ENCODE assay signal across 1 cellular context in the genomic region with DNA sequence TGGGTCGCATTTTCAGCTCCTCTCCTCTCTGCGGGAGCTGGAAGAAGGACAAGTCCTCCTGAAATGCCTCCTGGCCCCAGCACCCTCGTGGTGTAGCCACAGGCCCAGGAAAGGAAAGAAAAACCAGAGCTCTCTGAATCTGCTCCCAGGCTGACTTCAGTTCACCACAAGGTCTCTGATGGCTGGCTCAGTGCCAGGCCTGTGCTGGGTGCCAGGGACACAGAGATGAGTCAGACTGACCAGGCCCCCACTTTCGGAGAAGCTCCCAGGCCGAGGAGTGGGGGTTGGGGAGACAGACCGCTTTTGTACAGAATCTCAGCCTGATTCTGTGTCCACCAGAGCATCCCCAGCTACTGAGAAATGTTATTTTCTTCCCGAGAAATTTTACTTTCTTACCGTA.
TF ChIP-seq lines count a peak whose summit lies in the region.

No MANE protein-coding gene starts in this region.

TF ChIP-seq in HepG2, 621 proteins besides CTCF, POLR2A, EP300 and RAD21:
- TF ChIP-seq, protein P1, sequence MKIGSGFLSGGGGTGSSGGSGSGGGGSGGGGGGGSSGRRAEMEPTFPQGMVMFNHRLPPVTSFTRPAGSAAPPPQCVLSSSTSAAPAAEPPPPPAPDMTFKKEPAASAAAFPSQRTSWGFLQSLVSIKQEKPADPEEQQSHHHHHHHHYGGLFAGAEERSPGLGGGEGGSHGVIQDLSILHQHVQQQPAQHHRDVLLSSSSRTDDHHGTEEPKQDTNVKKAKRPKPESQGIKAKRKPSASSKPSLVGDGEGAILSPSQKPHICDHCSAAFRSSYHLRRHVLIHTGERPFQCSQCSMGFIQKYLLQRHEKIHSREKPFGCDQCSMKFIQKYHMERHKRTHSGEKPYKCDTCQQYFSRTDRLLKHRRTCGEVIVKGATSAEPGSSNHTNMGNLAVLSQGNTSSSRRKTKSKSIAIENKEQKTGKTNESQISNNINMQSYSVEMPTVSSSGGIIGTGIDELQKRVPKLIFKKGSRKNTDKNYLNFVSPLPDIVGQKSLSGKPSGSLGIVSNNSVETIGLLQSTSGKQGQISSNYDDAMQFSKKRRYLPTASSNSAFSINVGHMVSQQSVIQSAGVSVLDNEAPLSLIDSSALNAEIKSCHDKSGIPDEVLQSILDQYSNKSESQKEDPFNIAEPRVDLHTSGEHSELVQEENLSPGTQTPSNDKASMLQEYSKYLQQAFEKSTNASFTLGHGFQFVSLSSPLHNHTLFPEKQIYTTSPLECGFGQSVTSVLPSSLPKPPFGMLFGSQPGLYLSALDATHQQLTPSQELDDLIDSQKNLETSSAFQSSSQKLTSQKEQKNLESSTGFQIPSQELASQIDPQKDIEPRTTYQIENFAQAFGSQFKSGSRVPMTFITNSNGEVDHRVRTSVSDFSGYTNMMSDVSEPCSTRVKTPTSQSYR (CRISPR knock-in tag; IDR thresholded peaks at IDR 0.05; ENCODE audit: borderline replicate concordance) = peak; percentile 39; the same call in 1 of the 2 replicates
- TF ChIP-seq SIN3B (IDR thresholded peaks at IDR 0.05; ENCODE audit: low read length) (no peak), JDP2 (CRISPR knock-in tag; IDR thresholded peaks at IDR 0.05; ENCODE audit: borderline replicate concordance) (no peak), FOSL2 (CRISPR knock-in tag; IDR thresholded peaks at IDR 0.05) (peak; percentile 90), JARID2 (CRISPR knock-in tag; IDR thresholded peaks at IDR 0.05; ENCODE audit: insufficient replicate concordance) (no peak), LCORL (IDR thresholded peaks at IDR 0.05) (peak; percentile 69), LCORL (CRISPR knock-in tag; IDR thresholded peaks at IDR 0.05) (no peak), PAWR (CRISPR knock-in tag; IDR thresholded peaks at IDR 0.05; ENCODE audit: borderline replicate concordance) (no peak), POGZ (CRISPR knock-in tag; IDR thresholded peaks at IDR 0.05) (no peak), ZNF570 (CRISPR knock-in tag; IDR thresholded peaks at IDR 0.05; ENCODE audit: borderline replicate concordance) (no peak), KDM2A (CRISPR knock-in tag; IDR thresholded peaks at IDR 0.05; ENCODE audit: borderline replicate concordance, low read depth) (no peak)
- TF ChIP-seq, protein P2, sequence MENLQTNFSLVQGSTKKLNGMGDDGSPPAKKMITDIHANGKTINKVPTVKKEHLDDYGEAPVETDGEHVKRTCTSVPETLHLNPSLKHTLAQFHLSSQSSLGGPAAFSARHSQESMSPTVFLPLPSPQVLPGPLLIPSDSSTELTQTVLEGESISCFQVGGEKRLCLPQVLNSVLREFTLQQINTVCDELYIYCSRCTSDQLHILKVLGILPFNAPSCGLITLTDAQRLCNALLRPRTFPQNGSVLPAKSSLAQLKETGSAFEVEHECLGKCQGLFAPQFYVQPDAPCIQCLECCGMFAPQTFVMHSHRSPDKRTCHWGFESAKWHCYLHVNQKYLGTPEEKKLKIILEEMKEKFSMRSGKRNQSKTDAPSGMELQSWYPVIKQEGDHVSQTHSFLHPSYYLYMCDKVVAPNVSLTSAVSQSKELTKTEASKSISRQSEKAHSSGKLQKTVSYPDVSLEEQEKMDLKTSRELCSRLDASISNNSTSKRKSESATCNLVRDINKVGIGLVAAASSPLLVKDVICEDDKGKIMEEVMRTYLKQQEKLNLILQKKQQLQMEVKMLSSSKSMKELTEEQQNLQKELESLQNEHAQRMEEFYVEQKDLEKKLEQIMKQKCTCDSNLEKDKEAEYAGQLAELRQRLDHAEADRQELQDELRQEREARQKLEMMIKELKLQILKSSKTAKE (CRISPR knock-in tag; IDR thresholded peaks at IDR 0.05; ENCODE audit: borderline replicate concordance) = no peak
- TF ChIP-seq, protein P3, sequence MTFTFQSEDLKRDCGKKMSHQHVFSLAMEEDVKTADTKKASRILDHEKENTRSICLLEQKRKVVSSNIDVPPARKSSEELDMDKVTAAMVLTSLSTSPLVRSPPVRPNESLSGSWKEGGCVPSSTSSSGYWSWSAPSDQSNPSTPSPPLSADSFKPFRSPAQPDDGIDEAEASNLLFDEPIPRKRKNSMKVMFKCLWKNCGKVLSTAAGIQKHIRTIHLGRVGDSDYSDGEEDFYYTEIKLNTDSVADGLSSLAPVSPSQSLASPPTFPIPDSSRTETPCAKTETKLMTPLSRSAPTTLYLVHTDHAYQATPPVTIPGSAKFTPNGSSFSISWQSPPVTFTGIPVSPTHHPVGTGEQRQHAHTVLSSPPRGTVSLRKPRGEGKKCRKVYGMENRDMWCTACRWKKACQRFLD (CRISPR knock-in tag; IDR thresholded peaks at IDR 0.05; ENCODE audit: borderline replicate concordance) = 0 out of 2 replicates have a peak, but pooled peaks have one; percentile 43
- TF ChIP-seq, protein P4, sequence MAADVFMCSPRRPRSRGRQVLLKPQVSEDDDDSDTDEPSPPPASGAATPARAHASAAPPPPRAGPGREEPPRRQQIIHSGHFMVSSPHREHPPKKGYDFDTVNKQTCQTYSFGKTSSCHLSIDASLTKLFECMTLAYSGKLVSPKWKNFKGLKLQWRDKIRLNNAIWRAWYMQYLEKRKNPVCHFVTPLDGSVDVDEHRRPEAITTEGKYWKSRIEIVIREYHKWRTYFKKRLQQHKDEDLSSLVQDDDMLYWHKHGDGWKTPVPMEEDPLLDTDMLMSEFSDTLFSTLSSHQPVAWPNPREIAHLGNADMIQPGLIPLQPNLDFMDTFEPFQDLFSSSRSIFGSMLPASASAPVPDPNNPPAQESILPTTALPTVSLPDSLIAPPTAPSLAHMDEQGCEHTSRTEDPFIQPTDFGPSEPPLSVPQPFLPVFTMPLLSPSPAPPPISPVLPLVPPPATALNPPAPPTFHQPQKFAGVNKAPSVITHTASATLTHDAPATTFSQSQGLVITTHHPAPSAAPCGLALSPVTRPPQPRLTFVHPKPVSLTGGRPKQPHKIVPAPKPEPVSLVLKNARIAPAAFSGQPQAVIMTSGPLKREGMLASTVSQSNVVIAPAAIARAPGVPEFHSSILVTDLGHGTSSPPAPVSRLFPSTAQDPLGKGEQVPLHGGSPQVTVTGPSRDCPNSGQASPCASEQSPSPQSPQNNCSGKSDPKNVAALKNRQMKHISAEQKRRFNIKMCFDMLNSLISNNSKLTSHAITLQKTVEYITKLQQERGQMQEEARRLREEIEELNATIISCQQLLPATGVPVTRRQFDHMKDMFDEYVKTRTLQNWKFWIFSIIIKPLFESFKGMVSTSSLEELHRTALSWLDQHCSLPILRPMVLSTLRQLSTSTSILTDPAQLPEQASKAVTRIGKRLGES (CRISPR knock-in tag; IDR thresholded peaks at IDR 0.05; ENCODE audit: borderline replicate concordance) = no peak
- TF ChIP-seq, protein P5, sequence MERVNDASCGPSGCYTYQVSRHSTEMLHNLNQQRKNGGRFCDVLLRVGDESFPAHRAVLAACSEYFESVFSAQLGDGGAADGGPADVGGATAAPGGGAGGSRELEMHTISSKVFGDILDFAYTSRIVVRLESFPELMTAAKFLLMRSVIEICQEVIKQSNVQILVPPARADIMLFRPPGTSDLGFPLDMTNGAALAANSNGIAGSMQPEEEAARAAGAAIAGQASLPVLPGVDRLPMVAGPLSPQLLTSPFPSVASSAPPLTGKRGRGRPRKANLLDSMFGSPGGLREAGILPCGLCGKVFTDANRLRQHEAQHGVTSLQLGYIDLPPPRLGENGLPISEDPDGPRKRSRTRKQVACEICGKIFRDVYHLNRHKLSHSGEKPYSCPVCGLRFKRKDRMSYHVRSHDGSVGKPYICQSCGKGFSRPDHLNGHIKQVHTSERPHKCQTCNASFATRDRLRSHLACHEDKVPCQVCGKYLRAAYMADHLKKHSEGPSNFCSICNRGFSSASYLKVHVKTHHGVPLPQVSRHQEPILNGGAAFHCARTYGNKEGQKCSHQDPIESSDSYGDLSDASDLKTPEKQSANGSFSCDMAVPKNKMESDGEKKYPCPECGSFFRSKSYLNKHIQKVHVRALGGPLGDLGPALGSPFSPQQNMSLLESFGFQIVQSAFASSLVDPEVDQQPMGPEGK (CRISPR knock-in tag; IDR thresholded peaks at IDR 0.05) = peak; percentile 60; the same call in 1 of the 2 replicates
- TF ChIP-seq, protein P6, sequence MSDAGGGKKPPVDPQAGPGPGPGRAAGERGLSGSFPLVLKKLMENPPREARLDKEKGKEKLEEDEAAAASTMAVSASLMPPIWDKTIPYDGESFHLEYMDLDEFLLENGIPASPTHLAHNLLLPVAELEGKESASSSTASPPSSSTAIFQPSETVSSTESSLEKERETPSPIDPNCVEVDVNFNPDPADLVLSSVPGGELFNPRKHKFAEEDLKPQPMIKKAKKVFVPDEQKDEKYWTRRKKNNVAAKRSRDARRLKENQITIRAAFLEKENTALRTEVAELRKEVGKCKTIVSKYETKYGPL (CRISPR knock-in tag; IDR thresholded peaks at IDR 0.05) = no peak
